Comparison of ENCODE assay signal across 8 cellular contexts in the genomic region with DNA sequence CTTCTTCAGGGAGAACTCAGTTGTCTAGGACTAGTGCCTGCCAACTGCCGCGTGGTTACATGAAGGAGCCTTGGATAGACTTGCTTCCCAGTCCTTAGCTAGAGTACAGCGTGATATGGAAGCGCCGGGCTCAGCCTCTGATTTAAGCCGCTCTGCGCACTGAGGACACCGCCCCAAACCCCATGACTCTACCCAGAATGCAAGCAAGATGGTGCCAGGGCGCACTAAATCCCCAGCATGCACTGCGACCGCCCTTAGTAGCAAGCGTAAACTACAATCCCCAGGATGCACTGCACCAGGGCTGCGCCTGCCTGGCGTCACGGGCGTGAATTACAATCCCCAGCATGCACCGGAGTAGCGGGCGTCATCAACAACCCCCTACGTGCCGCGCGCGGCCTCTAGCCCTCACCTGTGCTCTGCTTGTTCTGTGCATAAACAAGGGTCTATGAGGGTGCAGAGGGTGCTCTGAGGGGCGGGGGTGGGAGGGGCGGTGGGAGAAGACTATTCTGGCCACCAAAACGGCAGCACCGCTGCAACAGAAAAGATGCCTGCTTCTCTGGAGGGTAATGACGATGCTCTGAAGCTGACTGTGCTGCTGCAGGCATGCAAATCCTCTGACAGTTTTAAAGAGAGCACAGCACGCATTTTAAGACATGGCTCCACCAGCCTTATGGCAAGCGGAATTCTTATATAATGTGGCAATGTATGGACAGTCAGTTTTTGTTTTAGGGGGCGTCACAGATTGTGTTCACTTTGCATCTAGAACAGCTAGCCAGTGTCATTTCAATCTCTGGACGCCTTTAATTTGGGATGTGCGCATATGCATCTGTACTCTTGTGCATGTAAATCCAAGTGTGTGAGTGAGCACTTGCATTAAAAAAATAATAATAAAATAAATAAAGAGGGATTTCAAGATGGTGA.
DNase-seq lines count a peak whose midpoint lies in the region; ATAC-seq and TF ChIP-seq lines count a peak whose summit lies in the region.

No MANE protein-coding gene starts in this region.

- H3K4me1 ChIP-seq in right lobe of liver, result no peaks in the 10 kb centered on the region

- TF ChIP-seq POLR2A in right lobe of liver (IDR thresholded peaks at IDR 0.05), result no peak

- H3K4me3 ChIP-seq in right lobe of liver, result peak overlapping the region; percentile 21 to 59 (median 43)

- DNase-seq in NCI-H2171 treated with DMSO at 0.1 percent for 48 hours (lab: John Stamatoyannopoulos, UW), result peak; percentile 99
- DNase-seq in activated CD4-positive, alpha-beta T cell treated with anti-CD3 and anti-CD28 coated beads, Interleukin-2, amount 50 U/mL, for 24 hours (ENCODE audit: low read depth in 1 of 2, low spot score in 1 of 2), result peak; percentile 65 to 85
- peak; percentile 51 to 53 for DNase-seq in dermis microvascular lymphatic vessel endothelial cell (ENCODE audit: low read depth in 2 of 2)
- peak; percentile 84 to 94 (median 85) for DNase-seq in right lobe of liver
- peak; percentile 77 to 78 for DNase-seq in stimulated activated CD4-positive, alpha-beta T cell treated with anti-CD3 and anti-CD28 coated beads, Interleukin-2, amount 100 ng/mL, for 48 hours
- no peak for DNase-seq in NCI-H1048 (lab: John Stamatoyannopoulos, UW)

- WGBS in right lobe of liver (ENCODE audit: insufficient coverage, low coverage, low lambda C conversion rate, missing lambda C conversion rate), result 15% methylated on average over 25 of the region's 34 CpGs

- H3K36me3 ChIP-seq in right lobe of liver, result no peaks in the 10 kb centered on the region

- H3K27ac ChIP-seq in right lobe of liver, result peak overlapping the region in 2 of 3 donors; percentile 14 to 33

- H3K27me3 ChIP-seq in right lobe of liver, result no peaks in the 10 kb centered on the region

- TF ChIP-seq CTCF in right lobe of liver (IDR thresholded peaks at IDR 0.05), result no peak

- ATAC-seq in GM18520 (IDR thresholded peaks at IDR 0.05; ENCODE audit: unreplicated experiment), result peak; percentile 99
- peak; percentile 99 for ATAC-seq in HG02973 (IDR thresholded peaks at IDR 0.05; ENCODE audit: unreplicated experiment)
- peak; percentile 100 for ATAC-seq in right lobe of liver

- intact Hi-C loops in right lobe of liver (cut with DNase I), result no loop called here

- no peaks in the 10 kb centered on the region for H3K9me3 ChIP-seq in right lobe of liver
